In the genomic region with DNA sequence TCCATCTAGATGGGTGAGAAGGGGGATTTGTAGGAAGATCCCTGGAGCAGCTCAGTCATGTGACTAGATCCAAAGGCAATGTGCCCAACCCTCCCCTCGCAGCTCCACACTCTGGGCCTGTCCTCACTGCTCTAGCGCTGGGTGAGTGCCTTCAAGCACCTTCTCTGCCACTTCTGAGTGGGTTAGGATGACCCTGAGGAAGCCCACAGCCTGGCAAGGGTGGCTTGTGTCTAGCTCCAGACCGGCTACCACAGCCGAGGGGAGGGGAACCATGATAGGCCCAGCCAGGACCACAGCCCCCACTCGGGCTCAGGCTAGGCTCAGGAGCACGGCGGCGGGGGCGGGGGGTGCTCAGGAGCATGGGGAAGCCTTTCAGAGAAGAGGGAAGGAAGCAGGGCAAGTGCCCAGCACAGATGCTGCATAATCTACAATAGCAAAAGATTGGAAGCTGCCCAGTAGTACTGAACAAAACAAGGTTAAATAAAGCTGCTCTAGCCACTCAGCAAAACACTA, we compare ENCODE assay signal across 13 cellular contexts. TPM values are rescaled to one million over a fixed set of nuclear protein-coding genes. Genes with fewer than 3 reads are reported as not detected.
DNase-seq lines count a peak whose midpoint lies in the region; ATAC-seq and TF ChIP-seq lines count a peak whose summit lies in the region.
"Had no signal": no experiment of that assay in that cellular context is flagged by ENCODE, and none has a peak within 500 bp of the region (broad histone marks: within the 10 kb centered on the region; RNA-seq: fewer than 3 reads in every experiment).

No MANE protein-coding gene starts in this region.

- H3K27ac ChIP-seq in dorsolateral prefrontal cortex (peak overlapping the region in 42 of 59 donors; percentile 0 to 86 (median 57)), upper lobe of left lung (peak overlapping the region in 2 of 4 donors; percentile 23 to 48)
- H3K27ac ChIP-seq: HL-60 had no signal

- ATAC-seq in upper lobe of left lung (ENCODE audit: low FRiP score in 2 of 2) (peak in 1 of 2 donors; percentile 16), HG03520 (IDR thresholded peaks at IDR 0.05; ENCODE audit: unreplicated experiment) (no peak)
- ATAC-seq: stimulated activated memory B cell treated with anti-CD40 and anti-IgM and Interleukin-4, amounts not matched to agents 10 μg/mL and 1 μg/mL and 100 μg/mL, for 72 hours had no signal

- DNase-seq in NCI-H2227 treated with DMSO at 0.1 percent for 48 hours (lab: John Stamatoyannopoulos, UW) = peak; percentile 22
- no peak for DNase-seq in dorsolateral prefrontal cortex
- DNase-seq in lung microvascular endothelial cell (ENCODE audit: low read depth in 2 of 2) = peak; percentile 26 to 52
- peak; percentile 21 to 70 for DNase-seq in upper lobe of left lung
- DNase-seq in NCI-H2029 (lab: John Stamatoyannopoulos, UW) = no peak
- no peak for DNase-seq in stimulated activated CD8-positive, alpha-beta memory T cell treated with anti-CD3 and anti-CD28 coated beads, Interleukin-4, amount 100 ng/mL, for 48 hours
- DNase-seq: activated CD4-positive, alpha-beta T cell treated with anti-CD3 and anti-CD28 coated beads, Interleukin-2, amount 50 U/mL, for 1 hour; HCEC 1CT; NCI-H187 treated with DMSO at 0.1 percent for 48 hours had no signal

- H3K27me3 ChIP-seq in dorsolateral prefrontal cortex (no peaks in the 10 kb centered on the region), upper lobe of left lung (no peaks in the 10 kb centered on the region)

- 40 to 45% methylated on average over 7 to 9 of the region's 9 CpGs for WGBS in upper lobe of left lung, 2 donors

- no peaks in the 10 kb centered on the region for H3K9me3 ChIP-seq in upper lobe of left lung

- intact Hi-C loops in dorsolateral prefrontal cortex (cut with DNase I) = loop anchor here in 1 of 2 donors (5.0 kb wide), 1 partner anchor 45 kb away; no protein-coding TSS in a partner anchor

- no peak for TF ChIP-seq EP300 in upper lobe of left lung (IDR thresholded peaks at IDR 0.05)

- no peaks in the 10 kb centered on the region for H3K36me3 ChIP-seq in upper lobe of left lung

- TF ChIP-seq CTCF in dorsolateral prefrontal cortex (IDR thresholded peaks at IDR 0.05 in 54 of 56, conservative IDR thresholded peaks at IDR 0.05 in 2 of 56; ENCODE audit: low read depth in 1 of 56, partially characterized antibody in 56 of 56) (no peak), upper lobe of left lung (IDR thresholded peaks at IDR 0.05) (no peak)

- H3K4me1 ChIP-seq in upper lobe of left lung = peaks cover 0 to 14% (median 6%) of the 10 kb centered on the region in 4 donors

- H3K4me3 ChIP-seq in dorsolateral prefrontal cortex = peak overlapping the region in 2 of 59 donors; percentile 8 to 16
- no peak overlapping the region for H3K4me3 ChIP-seq in upper lobe of left lung

- TF ChIP-seq POLR2A in upper lobe of left lung (IDR thresholded peaks at IDR 0.05) = no peak

RNA-seq across cellular contexts. Expression of gene SPATA12, which starts 1.7 kb away (rescaled TPM):
- total RNA-seq in dorsolateral prefrontal cortex (under 1 TPM in 2 of 120 experiments, not detected in 118; 0.19 to 0.22 TPM), lung microvascular endothelial cell (0.44 TPM in 1 of 2 replicates, not detected in the other), upper lobe of left lung (1 to 10 TPM in 1 of 6 donors, under 1 TPM in 3, not detected in 2; 0.27 to 1.0 (median 0.36) TPM)
- total RNA-seq: G401 had no signal

Comparison
In these comparisons a context has a peak if more than half of its experiments do, and no peak if none do; other contexts are left out.
1. DNase-seq: peak in NCI-H2227 treated with DMSO at 0.1 percent for 48 hours (single experiment), lung microvascular endothelial cell (2 of 2) and upper lobe of left lung (2 of 2); none in dorsolateral prefrontal cortex (0 of 10), NCI-H2029 (single experiment) and stimulated activated CD8-positive, alpha-beta memory T cell treated with anti-CD3 and anti-CD28 coated beads, Interleukin-4, amount 100 ng/mL, for 48 hours (single experiment).